8 cellular contexts compared by ENCODE assay signal in the genomic region with DNA sequence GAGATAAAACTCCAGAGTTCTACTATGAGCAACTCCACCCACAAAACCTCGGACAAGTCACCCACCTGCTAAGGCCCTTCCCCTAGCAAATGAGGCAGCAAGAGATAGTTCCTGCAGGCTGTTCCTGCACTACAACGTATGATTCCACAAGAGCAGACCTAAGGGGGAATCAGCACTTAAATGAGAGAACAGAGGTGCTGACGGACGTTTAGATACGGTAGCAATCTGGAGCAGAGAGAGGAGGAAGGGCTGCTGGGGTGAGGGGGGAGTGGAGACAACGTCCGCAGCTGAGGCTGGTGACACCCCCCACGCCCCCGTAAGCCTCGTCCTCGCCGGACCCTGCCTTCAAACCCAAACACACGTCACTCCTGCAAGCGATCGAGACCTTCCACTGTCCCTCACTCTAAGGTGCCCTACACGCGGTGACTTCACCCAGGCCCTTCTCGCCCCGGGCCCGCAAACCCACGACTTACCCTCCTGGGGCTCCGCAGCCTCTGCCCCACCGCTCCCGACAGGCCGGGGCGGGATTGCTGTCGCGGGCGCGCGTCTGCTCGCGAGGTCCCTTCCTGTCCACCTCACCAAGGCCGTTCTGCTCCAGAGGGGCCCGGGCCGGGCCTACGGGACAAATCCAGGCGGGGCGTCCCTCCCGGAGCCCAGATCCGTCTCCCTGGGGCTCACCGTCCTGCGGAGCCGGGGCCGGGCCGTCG. TPM values are rescaled to one million over a fixed set of nuclear protein-coding genes. Genes with fewer than 3 reads are reported as not detected.
DNase-seq lines count a peak whose midpoint lies in the region; ATAC-seq lines count a peak whose summit lies in the region.

No MANE protein-coding gene starts in this region.

- peaks cover 51% of the 10 kb centered on the region for H3K4me1 Mint-ChIP-seq in stimulated activated naive CD8-positive, alpha-beta T cell treated with anti-CD3 and anti-CD28 coated beads, Interleukin-15, amount 100 ng/mL, for 72 hours

- WGBS in HUES64 = 1% methylated on average over 47 of the region's 47 CpGs
- 2% methylated on average over 39 to 43 of the region's 47 CpGs for WGBS in mesodermal cell (ENCODE audit: insufficient coverage in 2 of 2), 2 experiments

- peaks cover 30 to 35% of the 10 kb centered on the region in 2 donors for H3K9me3 Mint-ChIP-seq in stimulated activated naive CD8-positive, alpha-beta T cell treated with anti-CD3 and anti-CD28 coated beads, Interleukin-15, amount 100 ng/mL, for 72 hours

- peak; percentile 39 for ATAC-seq in GM21529 (IDR thresholded peaks at IDR 0.05; ENCODE audit: unreplicated experiment)
- ATAC-seq in stimulated activated naive CD8-positive, alpha-beta T cell treated with anti-CD3 and anti-CD28 coated beads, Interleukin-15, amount 100 ng/mL, for 72 hours = peak; percentile 55

- no peaks in the 10 kb centered on the region for H3K27me3 Mint-ChIP-seq in stimulated activated naive CD8-positive, alpha-beta T cell treated with anti-CD3 and anti-CD28 coated beads, Interleukin-15, amount 100 ng/mL, for 72 hours

- peaks cover 6% of the 10 kb centered on the region for H3K27me3 ChIP-seq in HUES64 (ENCODE audit: insufficient read depth, low read length)

- H3K9ac ChIP-seq in HUES64 (ENCODE audit: low read depth, low read length) = peak overlapping the region; percentile 75

- H3K27ac ChIP-seq in HUES64 (ENCODE audit: low read depth, low read length) (peak overlapping the region; percentile 74; the same call in 1 of the 2 replicates), mesodermal cell (ENCODE audit: low read depth, low read length, severe bottlenecking) (peak overlapping the region; percentile 93)

- DNase-seq in ELF-1 (ENCODE audit: low read depth, low spot score) (peak; percentile 50), NCI-H1436 treated with DMSO at 0.1 percent for 48 hours (lab: John Stamatoyannopoulos, UW) (no peak)
- DNase-seq in activated CD4-positive, alpha-beta T cell treated with anti-CD3 and anti-CD28 coated beads for 1 hour = peak; percentile 12
- DNase-seq in effector CD8-positive, alpha-beta T cell (lab: John Stamatoyannopoulos, UW) = peak; percentile 11
- DNase-seq in stimulated activated naive CD8-positive, alpha-beta T cell treated with anti-CD3 and anti-CD28 coated beads, Interleukin-15, amount 100 ng/mL, for 72 hours = peak in 1 of 2 donors; percentile 35

- 0 out of 2 replicates have a peak, but pooled peaks cover 2% of the 10 kb centered on the region for H3K4me1 ChIP-seq in HUES64 (ENCODE audit: insufficient read depth, low read length)
- peaks cover 3% of the 10 kb centered on the region for H3K4me1 ChIP-seq in mesodermal cell (ENCODE audit: control insufficient read depth, insufficient read depth, low read length, poor library complexity, severe bottlenecking)

- peaks cover 36% of the 10 kb centered on the region for H3K36me3 ChIP-seq in HUES64 (ENCODE audit: insufficient read depth, low read length)
- peaks cover 42% of the 10 kb centered on the region for H3K36me3 ChIP-seq in mesodermal cell (ENCODE audit: control insufficient read depth, insufficient read depth, low read length)

- H3K9me3 ChIP-seq in HUES64 (ENCODE audit: insufficient read depth, low read depth, low read length) (peaks cover 17% of the 10 kb centered on the region; the same call in 1 of the 2 replicates), mesodermal cell (ENCODE audit: control insufficient read depth, low read length) (peaks cover 46% of the 10 kb centered on the region)

- H3K4me3 Mint-ChIP-seq in stimulated activated naive CD8-positive, alpha-beta T cell treated with anti-CD3 and anti-CD28 coated beads, Interleukin-15, amount 100 ng/mL, for 72 hours = peak overlapping the region; percentile 89 to 90

- H3K27ac Mint-ChIP-seq in stimulated activated naive CD8-positive, alpha-beta T cell treated with anti-CD3 and anti-CD28 coated beads, Interleukin-15, amount 100 ng/mL, for 72 hours = peak overlapping the region; percentile 87 to 97

- H3K4me3 ChIP-seq in HUES64 (ENCODE audit: low read length) (peak overlapping the region; percentile 79), mesodermal cell (ENCODE audit: extremely low read depth, insufficient read depth, low read length, poor library complexity, severe bottlenecking) (peak overlapping the region; percentile 86)

RNA-seq across cellular contexts. Expression of a gene that starts 0.6 kb away (rescaled TPM):
- polyA plus RNA-seq in HUES64 (2013, experiment 1 of 2) = 11.6 TPM
- polyA plus RNA-seq in HUES64 (2013, experiment 2 of 2) = 12.3 TPM
- polyA plus RNA-seq in mesodermal cell (2013, experiment 1 of 2) = 14.7 TPM
- 15.0 TPM for polyA plus RNA-seq in mesodermal cell (2013, experiment 2 of 2)

RNA-seq across cellular contexts. Expression of a gene that starts 47.8 kb away (rescaled TPM):
- not detected for polyA plus RNA-seq in HUES64 (2013, experiment 1 of 2)
- polyA plus RNA-seq in HUES64 (2013, experiment 2 of 2) = 0.44 TPM
- 0.26 TPM for polyA plus RNA-seq in mesodermal cell (2013, experiment 1 of 2)
- 0.46 TPM for polyA plus RNA-seq in mesodermal cell (2013, experiment 2 of 2)
